Comparison of ENCODE assay signal across 2 cellular contexts in the genomic region with DNA sequence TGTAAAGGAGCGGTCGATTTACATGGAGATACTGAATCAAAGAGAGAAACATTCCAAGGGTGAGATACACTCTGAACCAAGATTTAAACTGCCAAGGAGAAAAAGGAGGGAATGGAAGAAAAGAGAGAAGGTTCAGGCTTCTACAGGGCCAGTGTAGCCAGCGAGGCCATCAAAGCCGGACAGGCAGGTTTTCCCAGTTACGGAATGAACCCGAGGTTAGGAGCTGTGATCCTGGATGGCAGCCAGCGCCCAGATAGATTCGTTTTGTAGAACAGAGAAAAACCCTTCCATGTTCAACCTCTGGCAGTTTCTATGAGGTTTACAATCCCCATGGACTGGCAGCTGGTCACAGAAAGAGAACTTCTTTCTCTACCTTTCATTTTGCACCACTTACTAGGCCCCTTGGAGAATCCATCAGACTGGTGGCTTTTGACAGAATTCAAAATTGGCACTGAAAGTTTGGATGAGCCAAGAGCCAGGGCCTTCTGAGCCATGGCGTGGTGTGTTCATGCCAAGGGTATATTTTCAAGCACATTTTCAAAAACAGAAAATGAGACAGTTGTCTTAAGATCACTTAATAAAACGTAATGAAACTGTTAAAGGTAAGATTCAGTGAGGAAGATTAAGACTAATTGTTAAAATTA.
TF ChIP-seq lines count a peak whose summit lies in the region.

No MANE protein-coding gene starts in this region.

TF ChIP-seq in liver, 16 proteins besides CTCF, POLR2A, EP300 and RAD21:
- peak; percentile 33 for TF ChIP-seq SP1 (IDR thresholded peaks at IDR 0.05)
- peak in 1 of 2 donors; percentile 8 for TF ChIP-seq RXRA (IDR thresholded peaks at IDR 0.05)
- TF ChIP-seq NR2F2 (IDR thresholded peaks at IDR 0.05): no peak
TF ChIP-seq in liver: peak in this region for 2.

TF ChIP-seq in HepG2, 621 proteins besides CTCF, POLR2A, EP300 and RAD21:
- TF ChIP-seq, protein P1, sequence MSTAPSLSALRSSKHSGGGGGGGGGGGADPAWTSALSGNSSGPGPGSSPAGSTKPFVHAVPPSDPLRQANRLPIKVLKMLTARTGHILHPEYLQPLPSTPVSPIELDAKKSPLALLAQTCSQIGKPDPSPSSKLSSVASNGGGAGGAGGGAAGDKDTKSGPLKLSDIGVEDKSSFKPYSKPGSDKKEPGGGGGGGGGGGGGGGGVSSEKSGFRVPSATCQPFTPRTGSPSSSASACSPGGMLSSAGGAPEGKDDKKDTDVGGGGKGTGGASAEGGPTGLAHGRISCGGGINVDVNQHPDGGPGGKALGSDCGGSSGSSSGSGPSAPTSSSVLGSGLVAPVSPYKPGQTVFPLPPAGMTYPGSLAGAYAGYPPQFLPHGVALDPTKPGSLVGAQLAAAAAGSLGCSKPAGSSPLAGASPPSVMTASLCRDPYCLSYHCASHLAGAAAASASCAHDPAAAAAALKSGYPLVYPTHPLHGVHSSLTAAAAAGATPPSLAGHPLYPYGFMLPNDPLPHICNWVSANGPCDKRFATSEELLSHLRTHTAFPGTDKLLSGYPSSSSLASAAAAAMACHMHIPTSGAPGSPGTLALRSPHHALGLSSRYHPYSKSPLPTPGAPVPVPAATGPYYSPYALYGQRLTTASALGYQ (CRISPR knock-in tag; IDR thresholded peaks at IDR 0.05): no peak
- TF ChIP-seq, protein P2, sequence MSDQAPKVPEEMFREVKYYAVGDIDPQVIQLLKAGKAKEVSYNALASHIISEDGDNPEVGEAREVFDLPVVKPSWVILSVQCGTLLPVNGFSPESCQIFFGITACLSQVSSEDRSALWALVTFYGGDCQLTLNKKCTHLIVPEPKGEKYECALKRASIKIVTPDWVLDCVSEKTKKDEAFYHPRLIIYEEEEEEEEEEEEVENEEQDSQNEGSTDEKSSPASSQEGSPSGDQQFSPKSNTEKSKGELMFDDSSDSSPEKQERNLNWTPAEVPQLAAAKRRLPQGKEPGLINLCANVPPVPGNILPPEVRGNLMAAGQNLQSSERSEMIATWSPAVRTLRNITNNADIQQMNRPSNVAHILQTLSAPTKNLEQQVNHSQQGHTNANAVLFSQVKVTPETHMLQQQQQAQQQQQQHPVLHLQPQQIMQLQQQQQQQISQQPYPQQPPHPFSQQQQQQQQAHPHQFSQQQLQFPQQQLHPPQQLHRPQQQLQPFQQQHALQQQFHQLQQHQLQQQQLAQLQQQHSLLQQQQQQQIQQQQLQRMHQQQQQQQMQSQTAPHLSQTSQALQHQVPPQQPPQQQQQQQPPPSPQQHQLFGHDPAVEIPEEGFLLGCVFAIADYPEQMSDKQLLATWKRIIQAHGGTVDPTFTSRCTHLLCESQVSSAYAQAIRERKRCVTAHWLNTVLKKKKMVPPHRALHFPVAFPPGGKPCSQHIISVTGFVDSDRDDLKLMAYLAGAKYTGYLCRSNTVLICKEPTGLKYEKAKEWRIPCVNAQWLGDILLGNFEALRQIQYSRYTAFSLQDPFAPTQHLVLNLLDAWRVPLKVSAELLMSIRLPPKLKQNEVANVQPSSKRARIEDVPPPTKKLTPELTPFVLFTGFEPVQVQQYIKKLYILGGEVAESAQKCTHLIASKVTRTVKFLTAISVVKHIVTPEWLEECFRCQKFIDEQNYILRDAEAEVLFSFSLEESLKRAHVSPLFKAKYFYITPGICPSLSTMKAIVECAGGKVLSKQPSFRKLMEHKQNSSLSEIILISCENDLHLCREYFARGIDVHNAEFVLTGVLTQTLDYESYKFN (CRISPR knock-in tag; conservative IDR thresholded peaks at IDR 0.05): no peak
- no peak for TF ChIP-seq SALL1 (CRISPR knock-in tag; IDR thresholded peaks at IDR 0.05)
- TF ChIP-seq ZFP36 (IDR thresholded peaks at IDR 0.05; ENCODE audit: borderline replicate concordance, low read depth, low read length, partially characterized antibody): no peak
- TF ChIP-seq, protein P3, sequence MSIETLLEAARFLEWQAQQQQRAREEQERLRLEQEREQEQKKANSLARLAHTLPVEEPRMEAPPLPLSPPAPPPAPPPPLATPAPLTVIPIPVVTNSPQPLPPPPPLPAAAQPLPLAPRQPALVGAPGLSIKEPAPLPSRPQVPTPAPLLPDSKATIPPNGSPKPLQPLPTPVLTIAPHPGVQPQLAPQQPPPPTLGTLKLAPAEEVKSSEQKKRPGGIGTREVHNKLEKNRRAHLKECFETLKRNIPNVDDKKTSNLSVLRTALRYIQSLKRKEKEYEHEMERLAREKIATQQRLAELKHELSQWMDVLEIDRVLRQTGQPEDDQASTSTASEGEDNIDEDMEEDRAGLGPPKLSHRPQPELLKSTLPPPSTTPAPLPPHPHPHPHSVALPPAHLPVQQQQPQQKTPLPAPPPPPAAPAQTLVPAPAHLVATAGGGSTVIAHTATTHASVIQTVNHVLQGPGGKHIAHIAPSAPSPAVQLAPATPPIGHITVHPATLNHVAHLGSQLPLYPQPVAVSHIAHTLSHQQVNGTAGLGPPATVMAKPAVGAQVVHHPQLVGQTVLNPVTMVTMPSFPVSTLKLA (IDR thresholded peaks at IDR 0.05): no peak
- no peak for TF ChIP-seq NFKBIZ (CRISPR knock-in tag; IDR thresholded peaks at IDR 0.05)
- TF ChIP-seq ZNF781 (CRISPR knock-in tag; IDR thresholded peaks at IDR 0.05; ENCODE audit: borderline replicate concordance, not compliant biosample characterization): no peak
- TF ChIP-seq ZSCAN31 (CRISPR knock-in tag; IDR thresholded peaks at IDR 0.05; ENCODE audit: low read depth): no peak
- TF ChIP-seq ATF7-NPFF (CRISPR knock-in tag; IDR thresholded peaks at IDR 0.05; ENCODE audit: low read depth): no peak
- TF ChIP-seq REPIN1 (CRISPR knock-in tag; IDR thresholded peaks at IDR 0.05; ENCODE audit: borderline replicate concordance, low read depth): no peak
- TF ChIP-seq ZNF737 (CRISPR knock-in tag; IDR thresholded peaks at IDR 0.05; ENCODE audit: borderline replicate concordance): no peak
- TF ChIP-seq LCORL (IDR thresholded peaks at IDR 0.05): no peak
- TF ChIP-seq LCORL (CRISPR knock-in tag; IDR thresholded peaks at IDR 0.05): no peak
- no peak for TF ChIP-seq TSC22D2 (CRISPR knock-in tag; IDR thresholded peaks at IDR 0.05; ENCODE audit: borderline replicate concordance)
- TF ChIP-seq ZNF451 (CRISPR knock-in tag; IDR thresholded peaks at IDR 0.05): no peak
- TF ChIP-seq, protein P4, sequence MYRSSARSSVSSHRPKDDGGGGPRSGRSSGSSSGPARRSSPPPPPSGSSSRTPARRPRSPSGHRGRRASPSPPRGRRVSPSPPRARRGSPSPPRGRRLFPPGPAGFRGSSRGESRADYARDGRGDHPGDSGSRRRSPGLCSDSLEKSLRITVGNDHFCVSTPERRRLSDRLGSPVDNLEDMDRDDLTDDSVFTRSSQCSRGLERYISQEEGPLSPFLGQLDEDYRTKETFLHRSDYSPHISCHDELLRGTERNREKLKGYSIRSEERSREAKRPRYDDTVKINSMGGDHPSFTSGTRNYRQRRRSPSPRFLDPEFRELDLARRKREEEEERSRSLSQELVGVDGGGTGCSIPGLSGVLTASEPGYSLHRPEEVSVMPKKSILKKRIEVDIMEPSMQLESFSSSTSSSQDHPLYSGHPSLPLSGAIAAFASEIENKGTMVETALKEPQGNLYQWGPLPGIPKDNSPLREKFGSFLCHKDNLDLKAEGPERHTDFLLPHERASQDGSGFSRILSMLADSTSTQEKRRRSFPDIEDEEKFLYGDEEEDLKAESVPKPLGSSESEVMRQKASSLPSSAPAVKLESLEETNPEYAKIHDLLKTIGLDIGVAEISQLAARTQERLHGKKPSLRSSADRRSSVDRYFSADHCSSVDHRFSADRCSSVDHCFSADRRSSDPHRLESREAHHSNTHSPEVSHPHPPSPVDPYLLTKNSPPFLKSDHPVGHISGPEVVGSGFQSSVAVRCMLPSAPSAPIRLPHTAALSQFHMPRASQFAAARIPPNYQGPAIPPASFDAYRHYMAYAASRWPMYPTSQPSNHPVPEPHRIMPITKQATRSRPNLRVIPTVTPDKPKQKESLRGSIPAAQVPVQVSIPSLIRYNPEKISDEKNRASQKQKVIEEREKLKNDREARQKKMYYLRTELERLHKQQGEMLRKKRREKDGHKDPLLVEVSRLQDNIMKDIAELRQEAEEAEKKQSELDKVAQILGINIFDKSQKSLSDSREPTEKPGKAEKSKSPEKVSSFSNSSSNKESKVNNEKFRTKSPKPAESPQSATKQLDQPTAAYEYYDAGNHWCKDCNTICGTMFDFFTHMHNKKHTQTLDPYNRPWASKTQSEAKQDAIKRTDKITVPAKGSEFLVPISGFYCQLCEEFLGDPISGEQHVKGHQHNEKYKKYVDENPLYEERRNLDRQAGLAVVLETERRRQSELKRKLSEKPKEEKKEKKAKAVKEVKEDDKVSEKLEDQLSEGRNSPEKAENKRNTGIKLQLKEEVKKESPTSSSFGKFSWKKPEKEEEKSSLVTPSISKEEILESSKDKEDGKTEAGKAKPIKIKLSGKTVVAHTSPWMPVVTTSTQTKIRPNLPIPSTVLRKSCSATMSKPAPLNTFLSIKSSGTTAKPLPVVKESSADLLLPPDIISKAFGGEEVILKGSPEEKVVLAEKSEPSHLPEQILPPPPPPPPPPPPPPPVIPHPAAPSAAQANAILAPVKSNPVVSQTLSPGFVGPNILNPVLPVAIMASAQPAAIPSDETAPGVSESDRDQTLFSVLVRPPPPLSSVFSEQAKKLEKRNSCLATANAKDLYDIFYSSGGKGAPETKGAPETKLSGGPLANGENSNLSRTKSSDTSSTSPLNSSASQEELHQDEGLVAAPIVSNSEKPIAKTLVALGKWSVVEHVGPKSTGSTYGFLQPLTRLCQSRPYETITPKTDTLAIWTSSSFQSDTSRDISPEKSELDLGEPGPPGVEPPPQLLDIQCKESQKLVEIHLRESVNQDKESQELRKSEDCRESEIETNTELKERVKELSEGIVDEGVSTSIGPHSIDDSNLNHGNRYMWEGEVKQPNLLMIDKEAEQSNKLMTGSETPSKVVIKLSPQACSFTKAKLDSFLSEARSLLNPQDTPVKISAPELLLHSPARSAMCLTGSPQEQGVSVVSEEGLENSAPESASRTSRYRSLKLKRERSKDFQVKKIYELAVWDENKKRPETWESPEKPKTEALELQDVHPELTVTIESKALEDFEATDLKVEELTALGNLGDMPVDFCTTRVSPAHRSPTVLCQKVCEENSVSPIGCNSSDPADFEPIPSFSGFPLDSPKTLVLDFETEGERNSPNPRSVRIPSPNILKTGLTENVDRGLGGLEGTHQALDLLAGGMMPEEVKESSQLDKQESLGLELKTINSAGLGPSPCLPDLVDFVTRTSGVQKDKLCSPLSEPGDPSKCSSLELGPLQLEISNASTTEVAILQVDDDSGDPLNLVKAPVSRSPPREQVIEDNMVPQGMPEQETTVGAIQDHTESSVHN (CRISPR knock-in tag; IDR thresholded peaks at IDR 0.05): no peak
- TF ChIP-seq, protein P5, sequence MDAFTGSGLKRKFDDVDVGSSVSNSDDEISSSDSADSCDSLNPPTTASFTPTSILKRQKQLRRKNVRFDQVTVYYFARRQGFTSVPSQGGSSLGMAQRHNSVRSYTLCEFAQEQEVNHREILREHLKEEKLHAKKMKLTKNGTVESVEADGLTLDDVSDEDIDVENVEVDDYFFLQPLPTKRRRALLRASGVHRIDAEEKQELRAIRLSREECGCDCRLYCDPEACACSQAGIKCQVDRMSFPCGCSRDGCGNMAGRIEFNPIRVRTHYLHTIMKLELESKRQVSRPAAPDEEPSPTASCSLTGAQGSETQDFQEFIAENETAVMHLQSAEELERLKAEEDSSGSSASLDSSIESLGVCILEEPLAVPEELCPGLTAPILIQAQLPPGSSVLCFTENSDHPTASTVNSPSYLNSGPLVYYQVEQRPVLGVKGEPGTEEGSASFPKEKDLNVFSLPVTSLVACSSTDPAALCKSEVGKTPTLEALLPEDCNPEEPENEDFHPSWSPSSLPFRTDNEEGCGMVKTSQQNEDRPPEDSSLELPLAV (CRISPR knock-in tag; conservative IDR thresholded peaks at IDR 0.05; ENCODE audit: low read depth): no peak
- no peak for TF ChIP-seq POGZ (CRISPR knock-in tag; IDR thresholded peaks at IDR 0.05)
- TF ChIP-seq SMAD9 (CRISPR knock-in tag; IDR thresholded peaks at IDR 0.05): no peak
- TF ChIP-seq IKZF4 (CRISPR knock-in tag; IDR thresholded peaks at IDR 0.05; ENCODE audit: borderline replicate concordance, low read depth, not compliant biosample characterization): no peak
- no peak for TF ChIP-seq CBFB (CRISPR knock-in tag; IDR thresholded peaks at IDR 0.05)
